In the genomic region with DNA sequence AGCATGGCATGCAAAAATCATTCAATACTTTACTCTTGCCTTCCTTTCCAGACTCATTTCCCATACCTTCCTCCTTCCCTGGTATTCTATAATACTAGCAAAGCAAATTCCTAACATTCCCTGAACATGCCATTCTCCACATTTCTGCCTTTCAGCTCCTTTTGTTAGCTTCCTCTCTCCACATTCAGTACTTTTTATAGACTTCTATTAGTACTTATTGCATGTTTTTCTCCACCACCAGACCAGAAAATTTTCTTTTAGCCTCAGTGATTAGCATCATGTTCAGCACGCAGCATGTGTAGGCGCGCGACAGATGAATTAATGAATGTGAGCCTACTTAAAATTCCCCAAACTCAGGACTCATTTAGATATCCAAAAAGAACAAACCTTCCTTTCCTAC, we compare ENCODE assay signal across 25 cellular contexts.
A peak's percentile ranks its signal among the peaks of the same experiment; 100 is the strongest.
DNase-seq lines count a peak whose midpoint lies in the region; ATAC-seq and TF ChIP-seq lines count a peak whose summit lies in the region.
"Had no signal": no experiment of that assay in that cellular context is flagged by ENCODE, and none has a peak within 500 bp of the region (broad histone marks: within the 10 kb centered on the region; RNA-seq: fewer than 3 reads in every experiment).

No MANE protein-coding gene starts in this region.

- no peak overlapping the region for H3K14ac ChIP-seq in trophoblast cell (ENCODE audit: low read length)

- H3K36me3 Mint-ChIP-seq in GM23338 (ENCODE audit: low read depth), result no peaks in the 10 kb centered on the region
- H3K36me3 Mint-ChIP-seq in T-cell, result no peaks in the 10 kb centered on the region

- H3K27ac ChIP-seq in GM23338 (ENCODE audit: low read depth) (peak overlapping the region; percentile 88), trophoblast cell (ENCODE audit: low read depth, low read length) (peak overlapping the region; percentile 70), testis (no peak overlapping the region)
- H3K27ac ChIP-seq: esophagus squamous epithelium, gastroesophageal sphincter, KMS-11, parathyroid adenoma, thyroid gland, VCaP had no signal

- H3K27me3 Mint-ChIP-seq in GM23338 (ENCODE audit: insufficient read depth, low read depth, poor library complexity), result no peaks in the 10 kb centered on the region
- H3K27me3 Mint-ChIP-seq in T-cell, result no peaks in the 10 kb centered on the region

- H3K4me2 ChIP-seq in GM23338 (peak overlapping the region; percentile 44), trophoblast cell (ENCODE audit: low read length) (peak overlapping the region; percentile 43)
- H3K4me2 ChIP-seq: KMS-11 had no signal

- H4K8ac ChIP-seq in trophoblast cell (ENCODE audit: low read depth, low read length), result no peak overlapping the region

- no peak overlapping the region for H3K18ac ChIP-seq in trophoblast cell (ENCODE audit: low read length)

- H2AFZ ChIP-seq in GM23338 (no peak overlapping the region), trophoblast cell (ENCODE audit: insufficient read depth, low read length, poor library complexity) (no peak overlapping the region)
- H2AFZ ChIP-seq: parathyroid adenoma had no signal

- no peaks in the 10 kb centered on the region for H3K9me3 ChIP-seq in trophoblast cell (ENCODE audit: insufficient read depth, low read depth, low read length)
- no peaks in the 10 kb centered on the region for H3K9me3 ChIP-seq in testis
- H3K9me3 ChIP-seq: esophagus squamous epithelium, gastroesophageal sphincter, thyroid gland had no signal

- H3F3A ChIP-seq in GM23338 (replicated peaks; ENCODE audit: low read depth), result no peaks in the 10 kb centered on the region

- H3K4me3 ChIP-seq in GM23338, result peak overlapping the region; percentile 0; the same call in 1 of the 2 replicates
- no peak overlapping the region for H3K4me3 ChIP-seq in trophoblast cell (ENCODE audit: low read depth, low read length)
- H3K4me3 ChIP-seq in testis, result no peak overlapping the region
- H3K4me3 ChIP-seq: esophagus squamous epithelium, gastroesophageal sphincter, thyroid gland had no signal

- CTCF ChIA-PET in T-cell (lab: Charles Lee), result no interaction called here

- DNase-seq in GM23338 (ENCODE audit: low spot score) (peak; percentile 92), cerebellar cortex (ENCODE audit: low spot score) (peak; percentile 71), iPS-NIHi11 (ENCODE audit: low spot score) (peak; percentile 17), trophoblast cell (peak in 1 of 2 donors; percentile 6), COR-L47 (lab: John Stamatoyannopoulos, UW) (no peak), T-cell (no peak), testis (no peak)
- DNase-seq: activated CD4-positive, alpha-beta T cell treated with anti-CD3 and anti-CD28 coated beads, Interleukin-2, amount 50 U/mL, for 4 hours; activated gamma-delta T cell treated with Interleukin-2 at 50 U/mL for 16 hours; DMS153; esophagus squamous epithelium; MV-4-11; NCI-H1694 treated with DMSO at 0.1 percent for 48 hours; NCI-H774; PC-3; SHP77 treated with DMSO at 0.1 percent for 48 hours; stimulated activated CD4-positive, alpha-beta T cell treated with anti-CD3 and anti-CD28 coated beads, Interleukin-2, amount 100 ng/mL, for 24 hours; stimulated activated naive CD4-positive, alpha-beta T cell; thyroid gland had no signal

- no peak overlapping the region for H3K9ac ChIP-seq in trophoblast cell (ENCODE audit: low read length)
- H3K9ac ChIP-seq: KMS-11, parathyroid adenoma had no signal

- no peaks in the 10 kb centered on the region for H4K20me1 ChIP-seq in GM23338 (replicated peaks; ENCODE audit: insufficient read depth)

- no peak overlapping the region for H2BK120ac ChIP-seq in trophoblast cell (ENCODE audit: insufficient read depth, low read length, poor library complexity)

- H4K12ac ChIP-seq in trophoblast cell (ENCODE audit: low read depth, low read length), result no peak overlapping the region

- H3K79me1 ChIP-seq in trophoblast cell (ENCODE audit: low read length), result no peaks in the 10 kb centered on the region

- no CpG with 5 or more reads among the region's 4 CpGs for WGBS in trophoblast cell (ENCODE audit: extremely low coverage, insufficient coverage, insufficient read length)
- 72 to 78% methylated on average over 4 of the region's 4 CpGs for WGBS in testis, 2 donors

- TF ChIP-seq POLR2A in testis (IDR thresholded peaks at IDR 0.05), result no peak

- ATAC-seq in GM23338 (peak; percentile 95), GM21360 (IDR thresholded peaks at IDR 0.05; ENCODE audit: unreplicated experiment) (no peak), T-cell (replicated peaks in 1 of 4) (no peak)
- ATAC-seq: gastroesophageal sphincter, PC-3 had no signal

- H3K4me1 Mint-ChIP-seq in GM23338 (peaks cover 47% of the 10 kb centered on the region), T-cell (no peaks in the 10 kb centered on the region)

- TF ChIP-seq CTCF in GM23338 (conservative IDR thresholded peaks at IDR 0.05; ENCODE audit: low read depth in 2 of 2) (no peak), testis (IDR thresholded peaks at IDR 0.05) (no peak)

- H3K4me3 Mint-ChIP-seq in GM23338, result peak overlapping the region; percentile 18
- H3K4me3 Mint-ChIP-seq in T-cell, result no peak overlapping the region
- H3K4me3 Mint-ChIP-seq: T-helper 1 cell treated with Interleukin-12 subunit alpha and Interleukin-12 subunit beta and Interleukin-4 antibody, amounts not matched to agents 30 μg/mL and 1 μg/mL, for 36 hours had no signal

- H3K9me3 Mint-ChIP-seq in GM23338 (no peaks in the 10 kb centered on the region), T-cell (peaks cover 9 to 36% (median 12%) of the 10 kb centered on the region in 3 donors)
- H3K9me3 Mint-ChIP-seq: T-helper 1 cell treated with Interleukin-12 subunit alpha and Interleukin-12 subunit beta and Interleukin-4 antibody, amounts not matched to agents 30 μg/mL and 1 μg/mL, for 36 hours had no signal

- intact Hi-C loops in testis (cut with DNase I; ENCODE audit: low total_unique reads), result no loop called here

- peak overlapping the region; percentile 96 for H3K27ac Mint-ChIP-seq in GM23338
- no peak overlapping the region for H3K27ac Mint-ChIP-seq in T-cell
- H3K27ac Mint-ChIP-seq: T-helper 1 cell treated with Interleukin-12 subunit alpha and Interleukin-12 subunit beta and Interleukin-4 antibody, amounts not matched to agents 30 μg/mL and 1 μg/mL, for 36 hours had no signal

- no peaks in the 10 kb centered on the region for H3K79me2 ChIP-seq in GM23338 (replicated peaks; ENCODE audit: insufficient read depth)
- no peaks in the 10 kb centered on the region for H3K79me2 ChIP-seq in trophoblast cell (ENCODE audit: control insufficient read depth, insufficient read depth, low read length, poor library complexity)
- H3K79me2 ChIP-seq: parathyroid adenoma had no signal

- H2BK12ac ChIP-seq in trophoblast cell (ENCODE audit: low read length), result no peak overlapping the region

- H3K4ac ChIP-seq in trophoblast cell (ENCODE audit: low read depth, low read length), result no peak overlapping the region

- peaks cover 14% of the 10 kb centered on the region for H3K4me1 ChIP-seq in GM23338 (ENCODE audit: insufficient read depth)
- peaks cover 0 to 2% of the 10 kb centered on the region in 2 experiments for H3K4me1 ChIP-seq in trophoblast cell (ENCODE audit: control insufficient read depth in 1 of 2, insufficient read depth in 2 of 2, low read length in 2 of 2)
- H3K4me1 ChIP-seq in testis, result no peaks in the 10 kb centered on the region
- H3K4me1 ChIP-seq: esophagus squamous epithelium, gastroesophageal sphincter, parathyroid adenoma, thyroid gland had no signal

- H3K9me2 ChIP-seq in GM23338 (ENCODE audit: insufficient read depth), result no peaks in the 10 kb centered on the region; the same call in 1 of the 2 replicates

- no peak overlapping the region for H3K23ac ChIP-seq in trophoblast cell (ENCODE audit: low read length)

- peak overlapping the region; percentile 40 for H2BK5ac ChIP-seq in trophoblast cell (ENCODE audit: low read depth, low read length, poor library complexity)

- H3K27me3 ChIP-seq in GM23338 (ENCODE audit: insufficient read depth) (no peaks in the 10 kb centered on the region), trophoblast cell (ENCODE audit: insufficient read depth, low read length) (no peaks in the 10 kb centered on the region), testis (no peaks in the 10 kb centered on the region)
- H3K27me3 ChIP-seq: esophagus squamous epithelium, gastroesophageal sphincter, thyroid gland had no signal

- H2AK5ac ChIP-seq in trophoblast cell (ENCODE audit: low read length), result no peak overlapping the region

- H3K36me3 ChIP-seq in GM23338 (ENCODE audit: insufficient read depth) (no peaks in the 10 kb centered on the region), trophoblast cell (ENCODE audit: control insufficient read depth in 1 of 2, insufficient read depth in 2 of 2, low read length in 2 of 2) (no peaks in the 10 kb centered on the region), testis (ENCODE audit: low read depth, missing control alignments) (no peaks in the 10 kb centered on the region)
- H3K36me3 ChIP-seq: esophagus squamous epithelium, gastroesophageal sphincter, thyroid gland had no signal

- POLR2A ChIA-PET in T-cell (lab: Charles Lee), result no interaction called here

- no peak overlapping the region for H4K91ac ChIP-seq in trophoblast cell (ENCODE audit: low read depth, low read length)

TF ChIP-seq in GM23338, 12 proteins besides CTCF, POLR2A, EP300 and RAD21 (continues in another document):
- TF ChIP-seq ZNF114 (CRISPR knock-in tag; IDR thresholded peaks at IDR 0.05), result no peak
- 0 out of 2 replicates have a peak, but pooled peaks have one; percentile 14 for TF ChIP-seq POLR2AphosphoS5 (IDR thresholded peaks at IDR 0.05; ENCODE audit: low read depth)
- no peak for TF ChIP-seq EZH2 (IDR thresholded peaks at IDR 0.05; ENCODE audit: low read depth, unreplicated experiment)
- no peak for TF ChIP-seq ZNF331 (CRISPR knock-in tag; IDR thresholded peaks at IDR 0.05; ENCODE audit: low read depth)
- TF ChIP-seq, protein P1, sequence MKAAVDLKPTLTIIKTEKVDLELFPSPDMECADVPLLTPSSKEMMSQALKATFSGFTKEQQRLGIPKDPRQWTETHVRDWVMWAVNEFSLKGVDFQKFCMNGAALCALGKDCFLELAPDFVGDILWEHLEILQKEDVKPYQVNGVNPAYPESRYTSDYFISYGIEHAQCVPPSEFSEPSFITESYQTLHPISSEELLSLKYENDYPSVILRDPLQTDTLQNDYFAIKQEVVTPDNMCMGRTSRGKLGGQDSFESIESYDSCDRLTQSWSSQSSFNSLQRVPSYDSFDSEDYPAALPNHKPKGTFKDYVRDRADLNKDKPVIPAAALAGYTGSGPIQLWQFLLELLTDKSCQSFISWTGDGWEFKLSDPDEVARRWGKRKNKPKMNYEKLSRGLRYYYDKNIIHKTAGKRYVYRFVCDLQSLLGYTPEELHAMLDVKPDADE (IDR thresholded peaks at IDR 0.05), result no peak
- TF ChIP-seq EZH2phosphoT487 (IDR thresholded peaks at IDR 0.05; ENCODE audit: unreplicated experiment), result no peak

Comparison
In these comparisons a context has a peak if more than half of its experiments do, and no peak if none do; other contexts are left out.
1. DNase-seq: peak in GM23338 (single experiment), cerebellar cortex (single experiment) and iPS-NIHi11 (single experiment); none in COR-L47 (single experiment), T-cell (0 of 34) and testis (single experiment).
2. H3K27ac ChIP-seq: peak in GM23338 (single experiment) and trophoblast cell (single experiment); none in testis (0 of 2).